Comparison of ENCODE assay signal across 1 cellular context in genomic region chr19:18416778-18417249, GRCh38.
TF ChIP-seq lines count a peak whose summit lies in the region.

No MANE protein-coding gene starts in this region.

TF ChIP-seq in IMR-90, 13 proteins besides CTCF, POLR2A, EP300 and RAD21:
- TF ChIP-seq RCOR1 (IDR thresholded peaks at IDR 0.05; ENCODE audit: insufficient replicate concordance, low read length) = no peak
- TF ChIP-seq MXI1 (IDR thresholded peaks at IDR 0.05; ENCODE audit: borderline replicate concordance, low read depth, low read length) = 0 out of 2 replicates have a peak, but pooled peaks have one; percentile 16
- TF ChIP-seq RFX5 (IDR thresholded peaks at IDR 0.05; ENCODE audit: low read depth, low read length) = no peak
- TF ChIP-seq MAFK (IDR thresholded peaks at IDR 0.05; ENCODE audit: low read depth, low read length) = no peak
- no peak for TF ChIP-seq CHD1 (IDR thresholded peaks at IDR 0.05; ENCODE audit: low read depth, low read length)
- no peak for TF ChIP-seq CEBPB (IDR thresholded peaks at IDR 0.05; ENCODE audit: low read depth, low read length)
- peak; percentile 98 for TF ChIP-seq MAZ (IDR thresholded peaks at IDR 0.05; ENCODE audit: borderline replicate concordance, low read depth, low read length)
- TF ChIP-seq BHLHE40 (IDR thresholded peaks at IDR 0.05; ENCODE audit: low read depth, low read length) = 0 out of 2 replicates have a peak, but pooled peaks have one; percentile 1
- no peak for TF ChIP-seq ELK1 (IDR thresholded peaks at IDR 0.05; ENCODE audit: borderline replicate concordance, low read depth, low read length)
- TF ChIP-seq FOS (IDR thresholded peaks at IDR 0.05; ENCODE audit: low read depth, low read length) = no peak
- no peak for TF ChIP-seq SMC3 (IDR thresholded peaks at IDR 0.05; ENCODE audit: low read depth, low read length)
